In the genomic region with DNA sequence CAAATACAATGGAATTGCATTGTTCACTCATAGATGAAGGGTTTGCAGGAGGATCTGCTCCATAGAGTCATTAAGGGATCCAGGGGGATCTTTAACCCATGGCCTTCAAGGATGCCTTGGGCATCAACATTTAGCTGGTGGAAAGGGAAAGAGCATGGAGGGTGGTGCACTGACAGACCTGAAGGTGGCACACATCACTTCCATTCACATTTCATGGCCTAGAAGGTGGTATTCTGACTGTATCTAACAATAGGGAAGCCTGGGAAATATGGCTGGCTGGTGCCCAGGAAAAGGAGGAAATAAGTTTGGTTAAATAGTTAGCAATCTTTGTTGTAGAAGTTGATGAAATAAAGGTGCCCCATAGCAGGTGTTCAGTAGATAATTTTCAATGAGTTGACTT, we compare ENCODE assay signal across 15 cellular contexts.
"Had no signal": no experiment of that assay in that cellular context is flagged by ENCODE, and none has a peak within 500 bp of the region (broad histone marks: within the 10 kb centered on the region; RNA-seq: fewer than 3 reads in every experiment).

No MANE protein-coding gene starts in this region.

- H3K4me3 Mint-ChIP-seq: activated CD4-positive, alpha-beta memory T cell treated with anti-CD3 and anti-CD28 coated beads, Interleukin-2, amount 10 ng/mL, durations not matched to agents 7 days and 5 days; activated CD4-positive, alpha-beta T cell treated with anti-CD3 and anti-CD28 coated beads for 36 hours; activated naive CD4-positive, alpha-beta T cell treated with anti-CD3 and anti-CD28 coated beads, Interleukin-2, amount 50 U/mL, for 24 hours; activated T-cell treated with anti-CD3 and anti-CD28 coated beads, Interleukin-2, amount 50 U/mL, for 4 hours; naive B cell; neural progenitor cell; stimulated activated naive CD8-positive, alpha-beta T cell treated with anti-CD3 and anti-CD28 coated beads, Interleukin-15, Interleukin-2, amounts not matched to agents 100 ng/mL and 50 ng/mL, for 24 hours had no signal

- H3K36me3 Mint-ChIP-seq: activated naive CD4-positive, alpha-beta T cell treated with anti-CD3 and anti-CD28 coated beads, Interleukin-2, amount 50 U/mL, for 24 hours; naive B cell; neural progenitor cell had no signal

- H3K36me3 ChIP-seq: adrenal gland, neural progenitor cell, suprapubic skin had no signal

- H3K4me1 Mint-ChIP-seq: activated CD4-positive, alpha-beta T cell treated with anti-CD3 and anti-CD28 coated beads for 36 hours; activated naive CD4-positive, alpha-beta T cell treated with anti-CD3 and anti-CD28 coated beads, Interleukin-2, amount 50 U/mL, for 24 hours; naive B cell had no signal

- ATAC-seq: activated CD4-positive, alpha-beta T cell treated with anti-CD3 and anti-CD28 coated beads for 36 hours; activated T-cell treated with anti-CD3 and anti-CD28 coated beads, Interleukin-2, amount 50 U/mL, for 4 hours; sciatic nerve had no signal

- H3K27me3 Mint-ChIP-seq: activated CD4-positive, alpha-beta memory T cell treated with anti-CD3 and anti-CD28 coated beads, Interleukin-2, amount 10 ng/mL, durations not matched to agents 7 days and 5 days; activated naive CD4-positive, alpha-beta T cell treated with anti-CD3 and anti-CD28 coated beads, Interleukin-2, amount 50 U/mL, for 24 hours; stimulated activated naive CD8-positive, alpha-beta T cell treated with anti-CD3 and anti-CD28 coated beads, Interleukin-15, Interleukin-2, amounts not matched to agents 100 ng/mL and 50 ng/mL, for 24 hours had no signal

- H2AFZ ChIP-seq: neural progenitor cell had no signal

- H3K9me3 Mint-ChIP-seq: activated CD4-positive, alpha-beta memory T cell treated with anti-CD3 and anti-CD28 coated beads, Interleukin-2, amount 10 ng/mL, durations not matched to agents 7 days and 5 days; activated naive CD4-positive, alpha-beta T cell treated with anti-CD3 and anti-CD28 coated beads, Interleukin-2, amount 50 U/mL, for 24 hours; activated T-cell treated with anti-CD3 and anti-CD28 coated beads, Interleukin-2, amount 50 U/mL, for 4 hours; neural progenitor cell; stimulated activated naive CD8-positive, alpha-beta T cell treated with anti-CD3 and anti-CD28 coated beads, Interleukin-15, Interleukin-2, amounts not matched to agents 100 ng/mL and 50 ng/mL, for 24 hours had no signal

- H3K4me3 ChIP-seq: adrenal gland, neural progenitor cell, suprapubic skin had no signal

- H3K9ac ChIP-seq: neural progenitor cell had no signal

- DNase-seq: activated CD4-positive, alpha-beta memory T cell treated with anti-CD3 and anti-CD28 coated beads, Interleukin-2, amount 10 ng/mL, durations not matched to agents 7 days and 5 days; activated CD4-positive, alpha-beta T cell treated with anti-CD3 and anti-CD28 coated beads for 36 hours; activated effector memory CD4-positive, alpha-beta T cell treated with Interleukin-2 at 50 U/mL for 16 hours; activated T-cell treated with anti-CD3 and anti-CD28 coated beads, Interleukin-2, amount 50 U/mL, for 4 hours; adrenal gland; left cardiac atrium; mammary epithelial cell; naive B cell; T-helper 9 cell; trophoblast cell had no signal

- H3K27ac ChIP-seq: adrenal gland, neural progenitor cell, suprapubic skin had no signal

- H3K27ac Mint-ChIP-seq: activated CD4-positive, alpha-beta memory T cell treated with anti-CD3 and anti-CD28 coated beads, Interleukin-2, amount 10 ng/mL, durations not matched to agents 7 days and 5 days; activated CD4-positive, alpha-beta T cell treated with anti-CD3 and anti-CD28 coated beads for 36 hours; activated naive CD4-positive, alpha-beta T cell treated with anti-CD3 and anti-CD28 coated beads, Interleukin-2, amount 50 U/mL, for 24 hours; naive B cell; neural progenitor cell; stimulated activated naive CD8-positive, alpha-beta T cell treated with anti-CD3 and anti-CD28 coated beads, Interleukin-15, Interleukin-2, amounts not matched to agents 100 ng/mL and 50 ng/mL, for 24 hours had no signal

- H3K4me2 ChIP-seq: neural progenitor cell had no signal

- H3K9me3 ChIP-seq: adrenal gland, suprapubic skin had no signal

- H3K27me3 ChIP-seq: adrenal gland, neural progenitor cell, suprapubic skin had no signal
